1 cellular context compared by ENCODE assay signal in genomic region chr1:11688506-11688905, GRCh38.
A peak's percentile ranks its signal among the peaks of the same experiment; 100 is the strongest.
TF ChIP-seq lines count a peak whose summit lies in the region.

No MANE protein-coding gene starts in this region.

TF ChIP-seq in K562, 482 proteins besides CTCF, POLR2A, EP300 and RAD21 (continues in another document):
- TF ChIP-seq NR4A1 (CRISPR knock-in tag; IDR thresholded peaks at IDR 0.05) (no peak), NR4A1 (tag; IDR thresholded peaks at IDR 0.05) (peak; percentile 58; the same call in 1 of the 2 replicates), SRSF9 (IDR thresholded peaks at IDR 0.05; ENCODE audit: borderline replicate concordance, low read depth, low read length) (no peak), ETS2 (tag; IDR thresholded peaks at IDR 0.05; ENCODE audit: borderline replicate concordance, poor library complexity, severe bottlenecking) (no peak), ZNF668 (CRISPR knock-in tag; IDR thresholded peaks at IDR 0.05) (peak; percentile 79; the same call in 1 of the 2 replicates), AFF1 (IDR thresholded peaks at IDR 0.05; ENCODE audit: low read depth in 1 of 2, partially characterized antibody in 2 of 2) (no peak), ZBTB34 (CRISPR knock-in tag; IDR thresholded peaks at IDR 0.05) (no peak), NFE2L1 (tag; IDR thresholded peaks at IDR 0.05; ENCODE audit: borderline replicate concordance, low read depth) (no peak; the same call in 1 of the 2 replicates), DPF2 (IDR thresholded peaks at IDR 0.05) (no peak), THRAP3 (IDR thresholded peaks at IDR 0.05; ENCODE audit: borderline replicate concordance) (no peak), CHCHD3 (CRISPR knock-in tag; IDR thresholded peaks at IDR 0.05) (no peak), ZNF830 (CRISPR knock-in tag; IDR thresholded peaks at IDR 0.05) (no peak), HDAC2 (IDR thresholded peaks at IDR 0.05) (no peak), TGIF2 (CRISPR knock-in tag; IDR thresholded peaks at IDR 0.05) (no peak), MAX (CRISPR knock-in tag; IDR thresholded peaks at IDR 0.05) (no peak), ZNF644 (tag; IDR thresholded peaks at IDR 0.05; ENCODE audit: low read depth) (0 out of 2 replicates have a peak, but pooled peaks have one; percentile 40), DDX20 (tag; IDR thresholded peaks at IDR 0.05; ENCODE audit: low read depth) (peak; percentile 74), MCM7 (IDR thresholded peaks at IDR 0.05) (no peak), CCNT2 (IDR thresholded peaks at IDR 0.05; ENCODE audit: borderline replicate concordance, extremely low read depth, insufficient read length, low read depth, low read length) (no peak), ZBTB26 (CRISPR knock-in tag; IDR thresholded peaks at IDR 0.05) (no peak), TBL1XR1 (IDR thresholded peaks at IDR 0.05; ENCODE audit: low read length in 2 of 2) (no peak), NR2C1 (IDR thresholded peaks at IDR 0.05) (no peak), NR2C1 (tag; IDR thresholded peaks at IDR 0.05) (peak; percentile 66), JUND (IDR thresholded peaks at IDR 0.05; ENCODE audit: borderline replicate concordance, low read depth, low read length) (no peak), JUND (tag; IDR thresholded peaks at IDR 0.05; ENCODE audit: borderline replicate concordance, low read depth, low read length) (no peak), SAP30 (IDR thresholded peaks at IDR 0.05; ENCODE audit: borderline replicate concordance, insufficient read depth, low read depth, low read length, poor library complexity, severe bottlenecking) (no peak), ZNF408 (CRISPR knock-in tag; IDR thresholded peaks at IDR 0.05; ENCODE audit: low read depth) (no peak), NBN (IDR thresholded peaks at IDR 0.05; ENCODE audit: low read depth) (no peak), CBFA2T2 (conservative IDR thresholded peaks at IDR 0.05) (no peak), ZNF766 (CRISPR knock-in tag; conservative IDR thresholded peaks at IDR 0.05) (peak; percentile 50; the same call in 1 of the 2 replicates), ZNF551 (CRISPR knock-in tag; IDR thresholded peaks at IDR 0.05) (no peak), PTRF (tag; IDR thresholded peaks at IDR 0.05) (peak; percentile 87), USF1 (CRISPR knock-in tag; IDR thresholded peaks at IDR 0.05) (no peak), ZNF140 (CRISPR knock-in tag; IDR thresholded peaks at IDR 0.05) (no peak), NR3C1 (CRISPR knock-in tag; IDR thresholded peaks at IDR 0.05) (no peak), U2AF1 (optimal IDR thresholded peaks at IDR 0.05; ENCODE audit: low read depth, low read length) (no peak), BCOR (IDR thresholded peaks at IDR 0.05) (no peak), PHF21A (IDR thresholded peaks at IDR 0.05; ENCODE audit: borderline replicate concordance, low read depth) (no peak), ZNF311 (CRISPR knock-in tag; IDR thresholded peaks at IDR 0.05) (no peak), ARHGAP35 (IDR thresholded peaks at IDR 0.05; ENCODE audit: partially characterized antibody) (no peak), SMAD3 (CRISPR knock-in tag; conservative IDR thresholded peaks at IDR 0.05) (no peak), KLF1 (tag; IDR thresholded peaks at IDR 0.05) (no peak), NUFIP1 (IDR thresholded peaks at IDR 0.05; ENCODE audit: partially characterized antibody) (no peak), NFXL1 (CRISPR knock-in tag; IDR thresholded peaks at IDR 0.05) (no peak), FOS (IDR thresholded peaks at IDR 0.05; ENCODE audit: extremely low read depth, insufficient read length) (no peak), FIP1L1 (IDR thresholded peaks at IDR 0.05; ENCODE audit: low read depth, low read length, poor library complexity, severe bottlenecking) (no peak)
- TF ChIP-seq, protein P1, sequence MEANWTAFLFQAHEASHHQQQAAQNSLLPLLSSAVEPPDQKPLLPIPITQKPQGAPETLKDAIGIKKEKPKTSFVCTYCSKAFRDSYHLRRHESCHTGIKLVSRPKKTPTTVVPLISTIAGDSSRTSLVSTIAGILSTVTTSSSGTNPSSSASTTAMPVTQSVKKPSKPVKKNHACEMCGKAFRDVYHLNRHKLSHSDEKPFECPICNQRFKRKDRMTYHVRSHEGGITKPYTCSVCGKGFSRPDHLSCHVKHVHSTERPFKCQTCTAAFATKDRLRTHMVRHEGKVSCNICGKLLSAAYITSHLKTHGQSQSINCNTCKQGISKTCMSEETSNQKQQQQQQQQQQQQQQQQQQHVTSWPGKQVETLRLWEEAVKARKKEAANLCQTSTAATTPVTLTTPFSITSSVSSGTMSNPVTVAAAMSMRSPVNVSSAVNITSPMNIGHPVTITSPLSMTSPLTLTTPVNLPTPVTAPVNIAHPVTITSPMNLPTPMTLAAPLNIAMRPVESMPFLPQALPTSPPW (CRISPR knock-in tag; IDR thresholded peaks at IDR 0.05) = no peak
- TF ChIP-seq, protein P2, sequence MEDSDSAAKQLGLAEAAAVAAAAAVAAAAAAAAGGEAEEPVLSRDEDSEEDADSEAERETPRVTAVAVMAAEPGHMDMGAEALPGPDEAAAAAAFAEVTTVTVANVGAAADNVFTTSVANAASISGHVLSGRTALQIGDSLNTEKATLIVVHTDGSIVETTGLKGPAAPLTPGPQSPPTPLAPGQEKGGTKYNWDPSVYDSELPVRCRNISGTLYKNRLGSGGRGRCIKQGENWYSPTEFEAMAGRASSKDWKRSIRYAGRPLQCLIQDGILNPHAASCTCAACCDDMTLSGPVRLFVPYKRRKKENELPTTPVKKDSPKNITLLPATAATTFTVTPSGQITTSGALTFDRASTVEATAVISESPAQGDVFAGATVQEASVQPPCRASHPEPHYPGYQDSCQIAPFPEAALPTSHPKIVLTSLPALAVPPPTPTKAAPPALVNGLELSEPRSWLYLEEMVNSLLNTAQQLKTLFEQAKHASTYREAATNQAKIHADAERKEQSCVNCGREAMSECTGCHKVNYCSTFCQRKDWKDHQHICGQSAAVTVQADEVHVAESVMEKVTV (CRISPR knock-in tag; IDR thresholded peaks at IDR 0.05) = no peak
- TF ChIP-seq, protein P3, sequence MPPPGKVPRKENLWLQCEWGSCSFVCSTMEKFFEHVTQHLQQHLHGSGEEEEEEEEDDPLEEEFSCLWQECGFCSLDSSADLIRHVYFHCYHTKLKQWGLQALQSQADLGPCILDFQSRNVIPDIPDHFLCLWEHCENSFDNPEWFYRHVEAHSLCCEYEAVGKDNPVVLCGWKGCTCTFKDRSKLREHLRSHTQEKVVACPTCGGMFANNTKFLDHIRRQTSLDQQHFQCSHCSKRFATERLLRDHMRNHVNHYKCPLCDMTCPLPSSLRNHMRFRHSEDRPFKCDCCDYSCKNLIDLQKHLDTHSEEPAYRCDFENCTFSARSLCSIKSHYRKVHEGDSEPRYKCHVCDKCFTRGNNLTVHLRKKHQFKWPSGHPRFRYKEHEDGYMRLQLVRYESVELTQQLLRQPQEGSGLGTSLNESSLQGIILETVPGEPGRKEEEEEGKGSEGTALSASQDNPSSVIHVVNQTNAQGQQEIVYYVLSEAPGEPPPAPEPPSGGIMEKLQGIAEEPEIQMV (tag; conservative IDR thresholded peaks at IDR 0.05; ENCODE audit: low read depth) = peak; percentile 74; the same call in 1 of the 2 replicates
- TF ChIP-seq, protein P4, sequence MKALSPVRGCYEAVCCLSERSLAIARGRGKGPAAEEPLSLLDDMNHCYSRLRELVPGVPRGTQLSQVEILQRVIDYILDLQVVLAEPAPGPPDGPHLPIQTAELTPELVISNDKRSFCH (CRISPR knock-in tag; IDR thresholded peaks at IDR 0.05) = no peak
- TF ChIP-seq, protein P4 (tag; IDR thresholded peaks at IDR 0.05) = peak; percentile 78
- TF ChIP-seq, protein P5, sequence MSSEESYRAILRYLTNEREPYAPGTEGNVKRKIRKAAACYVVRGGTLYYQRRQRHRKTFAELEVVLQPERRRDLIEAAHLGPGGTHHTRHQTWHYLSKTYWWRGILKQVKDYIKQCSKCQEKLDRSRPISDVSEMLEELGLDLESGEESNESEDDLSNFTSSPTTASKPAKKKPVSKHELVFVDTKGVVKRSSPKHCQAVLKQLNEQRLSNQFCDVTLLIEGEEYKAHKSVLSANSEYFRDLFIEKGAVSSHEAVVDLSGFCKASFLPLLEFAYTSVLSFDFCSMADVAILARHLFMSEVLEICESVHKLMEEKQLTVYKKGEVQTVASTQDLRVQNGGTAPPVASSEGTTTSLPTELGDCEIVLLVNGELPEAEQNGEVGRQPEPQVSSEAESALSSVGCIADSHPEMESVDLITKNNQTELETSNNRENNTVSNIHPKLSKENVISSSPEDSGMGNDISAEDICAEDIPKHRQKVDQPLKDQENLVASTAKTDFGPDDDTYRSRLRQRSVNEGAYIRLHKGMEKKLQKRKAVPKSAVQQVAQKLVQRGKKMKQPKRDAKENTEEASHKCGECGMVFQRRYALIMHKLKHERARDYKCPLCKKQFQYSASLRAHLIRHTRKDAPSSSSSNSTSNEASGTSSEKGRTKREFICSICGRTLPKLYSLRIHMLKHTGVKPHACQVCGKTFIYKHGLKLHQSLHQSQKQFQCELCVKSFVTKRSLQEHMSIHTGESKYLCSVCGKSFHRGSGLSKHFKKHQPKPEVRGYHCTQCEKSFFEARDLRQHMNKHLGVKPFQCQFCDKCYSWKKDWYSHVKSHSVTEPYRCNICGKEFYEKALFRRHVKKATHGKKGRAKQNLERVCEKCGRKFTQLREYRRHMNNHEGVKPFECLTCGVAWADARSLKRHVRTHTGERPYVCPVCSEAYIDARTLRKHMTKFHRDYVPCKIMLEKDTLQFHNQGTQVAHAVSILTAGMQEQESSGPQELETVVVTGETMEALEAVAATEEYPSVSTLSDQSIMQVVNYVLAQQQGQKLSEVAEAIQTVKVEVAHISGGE (CRISPR knock-in tag; IDR thresholded peaks at IDR 0.05) = no peak; a peak in 1 of 6 replicates
